Comparison of ENCODE assay signal across 14 cellular contexts in the genomic region with DNA sequence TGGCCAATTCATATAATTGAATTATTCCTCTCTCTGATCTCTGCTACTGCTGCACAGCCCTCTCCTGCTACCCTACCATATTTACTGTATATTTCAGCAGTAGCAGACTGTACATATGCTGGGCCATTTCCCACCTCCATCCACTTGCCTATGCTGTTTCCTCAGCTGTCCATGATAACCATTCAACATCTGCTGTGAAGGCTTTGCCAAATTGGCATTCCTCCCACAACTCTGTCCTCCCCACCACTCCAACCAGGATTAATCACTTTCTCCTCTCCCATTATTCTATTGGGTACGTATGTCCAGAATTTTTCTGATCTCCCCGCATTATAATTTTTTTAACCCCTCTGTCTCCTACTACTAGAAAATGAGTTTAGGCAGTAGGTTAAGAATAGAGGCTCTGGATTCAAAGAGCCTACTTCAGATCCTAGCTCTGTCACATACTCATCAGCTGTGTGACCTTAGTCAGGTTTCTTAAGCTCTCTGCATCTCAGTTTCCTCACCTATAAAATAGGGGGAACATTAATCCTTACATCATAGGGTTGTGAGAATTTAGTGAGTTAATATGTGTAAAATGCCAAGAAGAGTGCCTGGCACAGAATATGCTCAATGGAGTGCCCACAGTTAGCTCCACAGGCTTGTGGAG.
DNase-seq lines count a peak whose midpoint lies in the region; ATAC-seq and TF ChIP-seq lines count a peak whose summit lies in the region.
"Had no signal": no experiment of that assay in that cellular context is flagged by ENCODE, and none has a peak within 500 bp of the region (broad histone marks: within the 10 kb centered on the region; RNA-seq: fewer than 3 reads in every experiment).

No MANE protein-coding gene starts in this region.

- H3K27me3 ChIP-seq in body of pancreas (no peaks in the 10 kb centered on the region), mesenchymal stem cell (ENCODE audit: control insufficient read depth in 1 of 2, insufficient read depth in 1 of 2, low read length in 2 of 2) (no peaks in the 10 kb centered on the region)
- H3K27me3 ChIP-seq in naive thymus-derived CD4-positive, alpha-beta T cell (ENCODE audit: control insufficient read depth in 2 of 2, insufficient read depth in 2 of 2, low read length in 2 of 2): no peaks in the 10 kb centered on the region
- H3K27me3 ChIP-seq: BLaER1 treated with 17β-estradiol and CSF1 and Interleukin-3, amounts not matched to agents 10 nM and 100 nM; neutrophil; vagina had no signal

- H2AK5ac ChIP-seq in mesenchymal stem cell (ENCODE audit: low read length, severe bottlenecking): no peak overlapping the region

- no peaks in the 10 kb centered on the region for H3K4me1 Mint-ChIP-seq in stimulated activated naive B cell treated with anti-CD40 and anti-IgM and Interleukin-4, amounts not matched to agents 10 μg/mL and 1 μg/mL and 100 μg/mL, for 72 hours
- H3K4me1 Mint-ChIP-seq in naive thymus-derived CD4-positive, alpha-beta T cell: no peaks in the 10 kb centered on the region
- H3K4me1 Mint-ChIP-seq: activated T-helper 17 cell treated with anti-CD3 and anti-CD28 coated beads, Interleukin-2, amount 50 U/mL, for 72 hours; IgD-negative memory B cell had no signal

- peaks cover 6% of the 10 kb centered on the region for H3K79me1 ChIP-seq in mesenchymal stem cell (replicated peaks; ENCODE audit: low read length, poor library complexity, severe bottlenecking)

- no peak overlapping the region for H3K27ac ChIP-seq in body of pancreas
- H3K27ac ChIP-seq in mesenchymal stem cell (ENCODE audit: low read length, poor library complexity, severe bottlenecking): peak overlapping the region; percentile 66
- H3K27ac ChIP-seq in naive thymus-derived CD4-positive, alpha-beta T cell (ENCODE audit: low read depth, low read length): no peak overlapping the region
- H3K27ac ChIP-seq: BLaER1 treated with 17β-estradiol and CSF1 and Interleukin-3, amounts not matched to agents 10 nM and 100 nM; neutrophil; vagina had no signal

- 51 to 52% methylated on average over 2 of the region's 2 CpGs for WGBS in body of pancreas, 2 donors
- WGBS in mesenchymal stem cell: 100% methylated on average over 1 of the region's 2 CpGs
- WGBS in lower leg skin, 2 donors: 50 to 52% methylated on average over 2 of the region's 2 CpGs

- no peaks in the 10 kb centered on the region for H3K36me3 Mint-ChIP-seq in stimulated activated naive B cell treated with anti-CD40 and anti-IgM and Interleukin-4, amounts not matched to agents 10 μg/mL and 1 μg/mL and 100 μg/mL, for 72 hours
- H3K36me3 Mint-ChIP-seq in naive thymus-derived CD4-positive, alpha-beta T cell: peaks cover 0 to 3% (median 0%) of the 10 kb centered on the region in 5 donors

- H2BK5ac ChIP-seq in mesenchymal stem cell (ENCODE audit: low read depth, low read length, poor library complexity, severe bottlenecking): no peak overlapping the region

- H3K36me3 ChIP-seq in body of pancreas (replicated peaks in 1 of 2; ENCODE audit: insufficient read depth in 1 of 2, low read depth in 2 of 2) (no peaks in the 10 kb centered on the region), mesenchymal stem cell (ENCODE audit: control insufficient read depth in 1 of 2, insufficient read depth in 2 of 2, low read depth in 1 of 2, low read length in 2 of 2) (peaks cover 6 to 59% of the 10 kb centered on the region in 2 experiments)
- H3K36me3 ChIP-seq in naive thymus-derived CD4-positive, alpha-beta T cell (ENCODE audit: control insufficient read depth in 2 of 3, insufficient read depth in 3 of 3, low read length in 3 of 3): no peaks in the 10 kb centered on the region
- H3K36me3 ChIP-seq: neutrophil, vagina had no signal

- POLR2A ChIA-PET in naive thymus-derived CD4-positive, alpha-beta T cell (lab: Charles Lee): no interaction called here

- no peak overlapping the region for H2BK12ac ChIP-seq in mesenchymal stem cell (ENCODE audit: low read length in 2 of 2)

- H3K23ac ChIP-seq in mesenchymal stem cell (ENCODE audit: low read length in 2 of 2): no peak overlapping the region

- no peak overlapping the region for H3K4me3 Mint-ChIP-seq in stimulated activated naive B cell treated with anti-CD40 and anti-IgM and Interleukin-4, amounts not matched to agents 10 μg/mL and 1 μg/mL and 100 μg/mL, for 72 hours
- H3K4me3 Mint-ChIP-seq in naive thymus-derived CD4-positive, alpha-beta T cell: no peak overlapping the region
- H3K4me3 Mint-ChIP-seq: activated T-helper 17 cell treated with anti-CD3 and anti-CD28 coated beads, Interleukin-2, amount 50 U/mL, for 72 hours; IgD-negative memory B cell had no signal

- no peak overlapping the region for H2BK15ac ChIP-seq in mesenchymal stem cell (ENCODE audit: low read depth, poor library complexity, severe bottlenecking)

- no peak overlapping the region for H3K14ac ChIP-seq in mesenchymal stem cell (ENCODE audit: low read length in 2 of 2)

- CTCF ChIA-PET in naive thymus-derived CD4-positive, alpha-beta T cell (lab: Charles Lee): no interaction called here

- intact Hi-C loops in body of pancreas (cut with DNase I) (no loop called here), lower leg skin (cut with DNase I; ENCODE audit: low total_unique reads) (no loop called here)
- intact Hi-C loops in naive thymus-derived CD4-positive, alpha-beta T cell (cut with micrococcal nuclease): no loop called here

- H2AFZ ChIP-seq in mesenchymal stem cell (ENCODE audit: low read depth, low read length): no peak overlapping the region

- ATAC-seq in body of pancreas: no peak
- no peak for ATAC-seq in stimulated activated naive B cell treated with anti-CD40 and anti-IgM and Interleukin-4, amounts not matched to agents 10 μg/mL and 1 μg/mL and 100 μg/mL, for 72 hours (replicated peaks)
- ATAC-seq in naive thymus-derived CD4-positive, alpha-beta T cell: no peak
- ATAC-seq: activated T-helper 17 cell treated with anti-CD3 and anti-CD28 coated beads, Interleukin-2, amount 50 U/mL, for 72 hours had no signal

- no peak overlapping the region for H4K91ac ChIP-seq in mesenchymal stem cell (ENCODE audit: low read length)

- H3K9ac ChIP-seq in mesenchymal stem cell (ENCODE audit: low read length): peak overlapping the region; percentile 75
- H3K9ac ChIP-seq: BLaER1 treated with 17β-estradiol and CSF1 and Interleukin-3, amounts not matched to agents 10 nM and 100 nM had no signal

- no peak overlapping the region for H3K27ac Mint-ChIP-seq in stimulated activated naive B cell treated with anti-CD40 and anti-IgM and Interleukin-4, amounts not matched to agents 10 μg/mL and 1 μg/mL and 100 μg/mL, for 72 hours
- H3K27ac Mint-ChIP-seq in naive thymus-derived CD4-positive, alpha-beta T cell: no peak overlapping the region
- H3K27ac Mint-ChIP-seq: activated T-helper 17 cell treated with anti-CD3 and anti-CD28 coated beads, Interleukin-2, amount 50 U/mL, for 72 hours; IgD-negative memory B cell had no signal

- DNase-seq in AG08395 (ENCODE audit: low spot score) (peak; percentile 27), NCI-H1092 treated with DMSO at 0.1 percent for 48 hours (lab: John Stamatoyannopoulos, UW) (peak; percentile 68), body of pancreas (peak in 3 of 4 donors; percentile 31 to 63 (median 34)), mesenchymal stem cell (no peak), lower leg skin (ENCODE audit: low spot score in 2 of 2) (no peak), NCI-H1048 (lab: John Stamatoyannopoulos, UW) (no peak)
- DNase-seq in stimulated activated naive B cell treated with anti-CD40 and anti-IgM and Interleukin-4, amounts not matched to agents 10 μg/mL and 1 μg/mL and 100 μg/mL, for 72 hours: no peak
- no peak for DNase-seq in naive thymus-derived CD4-positive, alpha-beta T cell
- DNase-seq: cortex of kidney had no signal

- H3K4me3 ChIP-seq in body of pancreas: no peak overlapping the region
- H3K4me3 ChIP-seq in mesenchymal stem cell (ENCODE audit: insufficient read depth in 1 of 2, low read depth in 1 of 2, low read length in 2 of 2): peak overlapping the region in 1 of 2 experiments; percentile 38
- no peak overlapping the region for H3K4me3 ChIP-seq in lower leg skin (ENCODE audit: low read depth, poor library complexity, severe bottlenecking)
- no peak overlapping the region for H3K4me3 ChIP-seq in naive thymus-derived CD4-positive, alpha-beta T cell (ENCODE audit: low read length)
- H3K4me3 ChIP-seq: BLaER1 treated with 17β-estradiol and CSF1 and Interleukin-3, amounts not matched to agents 10 nM and 100 nM; vagina had no signal

- no peak overlapping the region for H3K4ac ChIP-seq in mesenchymal stem cell (ENCODE audit: low read depth in 1 of 2, low read length in 2 of 2)

- no peak overlapping the region for H3K4me2 ChIP-seq in mesenchymal stem cell (ENCODE audit: low read length, poor library complexity, severe bottlenecking)
- H3K4me2 ChIP-seq: BLaER1 treated with 17β-estradiol and CSF1 and Interleukin-3, amounts not matched to agents 10 nM and 100 nM had no signal

- peaks cover 20% of the 10 kb centered on the region for H3K4me1 ChIP-seq in body of pancreas
- H3K4me1 ChIP-seq in mesenchymal stem cell (ENCODE audit: control insufficient read depth, insufficient read depth, low read depth, low read length): peaks cover 2% of the 10 kb centered on the region
- no peaks in the 10 kb centered on the region for H3K4me1 ChIP-seq in naive thymus-derived CD4-positive, alpha-beta T cell (ENCODE audit: control insufficient read depth in 2 of 2, insufficient read depth in 2 of 2, low read length in 2 of 2)
- H3K4me1 ChIP-seq: BLaER1 treated with 17β-estradiol and CSF1 and Interleukin-3, amounts not matched to agents 10 nM and 100 nM had no signal

- H2BK120ac ChIP-seq in mesenchymal stem cell (ENCODE audit: low read depth, low read length): no peak overlapping the region

- H3K27me3 Mint-ChIP-seq in stimulated activated naive B cell treated with anti-CD40 and anti-IgM and Interleukin-4, amounts not matched to agents 10 μg/mL and 1 μg/mL and 100 μg/mL, for 72 hours: peaks cover 3 to 14% of the 10 kb centered on the region in 2 donors
- peaks cover 3 to 27% (median 17%) of the 10 kb centered on the region in 5 donors for H3K27me3 Mint-ChIP-seq in naive thymus-derived CD4-positive, alpha-beta T cell

- H3K9me3 ChIP-seq in body of pancreas (no peaks in the 10 kb centered on the region), mesenchymal stem cell (ENCODE audit: control insufficient read depth, low read length) (no peaks in the 10 kb centered on the region)
- no peaks in the 10 kb centered on the region for H3K9me3 ChIP-seq in naive thymus-derived CD4-positive, alpha-beta T cell (ENCODE audit: control insufficient read depth in 2 of 3, low read length in 3 of 3)
- H3K9me3 ChIP-seq: BLaER1 treated with 17β-estradiol and CSF1 and Interleukin-3, amounts not matched to agents 10 nM and 100 nM; neutrophil; vagina had no signal

- TF ChIP-seq CTCF in body of pancreas (IDR thresholded peaks at IDR 0.05) (no peak), lower leg skin (IDR thresholded peaks at IDR 0.05) (no peak)

- peak overlapping the region; percentile 35 for H4K8ac ChIP-seq in mesenchymal stem cell (ENCODE audit: low read length)

- no peak overlapping the region for H3K18ac ChIP-seq in mesenchymal stem cell (ENCODE audit: low read depth in 1 of 2, low read length in 2 of 2)

- no peaks in the 10 kb centered on the region for H3K9me3 Mint-ChIP-seq in stimulated activated naive B cell treated with anti-CD40 and anti-IgM and Interleukin-4, amounts not matched to agents 10 μg/mL and 1 μg/mL and 100 μg/mL, for 72 hours
- H3K9me3 Mint-ChIP-seq in naive thymus-derived CD4-positive, alpha-beta T cell: peaks cover 0 to 4% (median 0%) of the 10 kb centered on the region in 11 donors
- H3K9me3 Mint-ChIP-seq: activated T-helper 17 cell treated with anti-CD3 and anti-CD28 coated beads, Interleukin-2, amount 50 U/mL, for 72 hours; IgD-negative memory B cell had no signal

- no peak for TF ChIP-seq POLR2A in body of pancreas (IDR thresholded peaks at IDR 0.05)
- TF ChIP-seq POLR2A in lower leg skin (IDR thresholded peaks at IDR 0.05): no peak

Comparison
In these comparisons a context has a peak if more than half of its experiments do, and no peak if none do; other contexts are left out.
1. DNase-seq: peak in AG08395 (single experiment), NCI-H1092 treated with DMSO at 0.1 percent for 48 hours (single experiment) and body of pancreas (3 of 4); none in mesenchymal stem cell (single experiment), stimulated activated naive B cell treated with anti-CD40 and anti-IgM and Interleukin-4, amounts not matched to agents 10 μg/mL and 1 μg/mL and 100 μg/mL, for 72 hours (single experiment), lower leg skin (0 of 2), naive thymus-derived CD4-positive, alpha-beta T cell (0 of 9) and NCI-H1048 (single experiment).